Comparison of ENCODE assay signal across 2 cellular contexts in genomic region chr4:176755624-176756023, GRCh38.
A peak's percentile ranks its signal among the peaks of the same experiment; 100 is the strongest.
TF ChIP-seq lines count a peak whose summit lies in the region.

No MANE protein-coding gene starts in this region.

TF ChIP-seq in endothelial cell of umbilical vein, 7 proteins besides CTCF, POLR2A, EP300 and RAD21 (continued from another document):
- peak; percentile 31 for TF ChIP-seq JUN (IDR thresholded peaks at IDR 0.05; ENCODE audit: borderline replicate concordance, insufficient read depth, insufficient read length, low read depth)
TF ChIP-seq in endothelial cell of umbilical vein: peak in this region for 2.

TF ChIP-seq in HEK293T, 16 proteins besides CTCF, POLR2A, EP300 and RAD21 (continued from another document):
- TF ChIP-seq BHLHE40 (IDR thresholded peaks at IDR 0.05; ENCODE audit: borderline replicate concordance) (no peak), FOXM1 (IDR thresholded peaks at IDR 0.05; ENCODE audit: borderline replicate concordance) (no peak), ZNF384 (IDR thresholded peaks at IDR 0.05) (no peak), ARNT (IDR thresholded peaks at IDR 0.05) (no peak), NFRKB (IDR thresholded peaks at IDR 0.05) (no peak)
TF ChIP-seq in HEK293T: peak in this region for 0.
